ENCODE assay signal across 23 cellular contexts in genomic region chr16:3530371-3530914, GRCh38. TPM values are rescaled to one million over a fixed set of nuclear protein-coding genes. Genes with fewer than 3 reads are reported as not detected.
"Had no signal": no experiment of that assay in that cellular context is flagged by ENCODE, and none has a peak within 500 bp of the region (broad histone marks: within the 10 kb centered on the region; RNA-seq: fewer than 3 reads in every experiment).

No MANE protein-coding gene starts in this region.

- H3K4me3 Mint-ChIP-seq: activated CD4-positive, alpha-beta memory T cell treated with anti-CD3 and anti-CD28 coated beads for 36 hours; dendritic cell treated with granulocyte-macrophage colony-stimulating factor and Interleukin-4, amounts not matched to agents 40 ng/mL and 50 ng/mL, for 4 days; nephron; stimulated activated memory B cell treated with anti-CD40 and anti-IgM and Interleukin-4, amounts not matched to agents 10 μg/mL and 1 μg/mL and 100 μg/mL, for 72 hours; T-helper 1 cell treated with Interleukin-12 subunit alpha and Interleukin-12 subunit beta and Interleukin-4 antibody, amounts not matched to agents 30 μg/mL and 1 μg/mL, for 36 hours; type B pancreatic cell had no signal

- H3K27ac Mint-ChIP-seq: activated CD4-positive, alpha-beta memory T cell treated with anti-CD3 and anti-CD28 coated beads for 36 hours; activated T-helper 2 cell treated with anti-CD3 and anti-CD28 coated beads, Interferon-gamma antibody, Interleukin-2, Interleukin-4, amounts not matched to agents 10 μg/mL and 5 μg/mL and 100 μg/mL, durations not matched to agents 14 hours and 24 hours and 36 hours; dendritic cell treated with granulocyte-macrophage colony-stimulating factor and Interleukin-4, amounts not matched to agents 40 ng/mL and 50 ng/mL, for 4 days; nephron; stimulated activated memory B cell treated with anti-CD40 and anti-IgM and Interleukin-4, amounts not matched to agents 10 μg/mL and 1 μg/mL and 100 μg/mL, for 72 hours; T-helper 1 cell treated with Interleukin-12 subunit alpha and Interleukin-12 subunit beta and Interleukin-4 antibody, amounts not matched to agents 30 μg/mL and 1 μg/mL, for 36 hours; type B pancreatic cell had no signal

- H3K27ac ChIP-seq: sigmoid colon, spleen, testis had no signal

- H3K4me1 ChIP-seq: testis had no signal

- FAIRE-seq: endothelial cell of umbilical vein had no signal

- DNase-seq: activated CD4-positive, alpha-beta memory T cell treated with anti-CD3 and anti-CD28 coated beads for 36 hours; activated CD4-positive, CD25-positive, alpha-beta regulatory T cell treated with anti-CD3 and anti-CD28 coated beads, Interleukin-2, amount 50 U/mL, for 72 hours; activated naive CD4-positive, alpha-beta T cell treated with anti-CD3 and anti-CD28 coated beads, Interleukin-2, amount 50 U/mL, for 16 hours; activated T-cell treated with anti-CD3 and anti-CD28 coated beads, Interleukin-2, amount 50 U/mL, for 1 hour; effector memory CD4-positive, alpha-beta T cell; foreskin fibroblast; glutamatergic neuron; kidney; left ventricle myocardium superior; mesenchymal stem cell; nucleus accumbens; sigmoid colon; spleen; stimulated activated CD4-positive, alpha-beta T cell treated with anti-CD3 and anti-CD28 coated beads, Interleukin-4, amount 100 ng/mL, for 4 hours; testis had no signal

- H3K9me3 Mint-ChIP-seq: activated CD4-positive, alpha-beta memory T cell treated with anti-CD3 and anti-CD28 coated beads for 36 hours; activated T-helper 2 cell treated with anti-CD3 and anti-CD28 coated beads, Interferon-gamma antibody, Interleukin-2, Interleukin-4, amounts not matched to agents 10 μg/mL and 5 μg/mL and 100 μg/mL, durations not matched to agents 14 hours and 24 hours and 36 hours; dendritic cell treated with granulocyte-macrophage colony-stimulating factor and Interleukin-4, amounts not matched to agents 40 ng/mL and 50 ng/mL, for 4 days; nephron; stimulated activated memory B cell treated with anti-CD40 and anti-IgM and Interleukin-4, amounts not matched to agents 10 μg/mL and 1 μg/mL and 100 μg/mL, for 72 hours; T-helper 1 cell treated with Interleukin-12 subunit alpha and Interleukin-12 subunit beta and Interleukin-4 antibody, amounts not matched to agents 30 μg/mL and 1 μg/mL, for 36 hours; type B pancreatic cell had no signal

- H3K27me3 Mint-ChIP-seq: activated CD4-positive, alpha-beta memory T cell treated with anti-CD3 and anti-CD28 coated beads for 36 hours; dendritic cell treated with granulocyte-macrophage colony-stimulating factor and Interleukin-4, amounts not matched to agents 40 ng/mL and 50 ng/mL, for 4 days; stimulated activated memory B cell treated with anti-CD40 and anti-IgM and Interleukin-4, amounts not matched to agents 10 μg/mL and 1 μg/mL and 100 μg/mL, for 72 hours; type B pancreatic cell had no signal

- H3K27me3 ChIP-seq: sigmoid colon, spleen, testis had no signal

- H3K9me3 ChIP-seq: sigmoid colon, spleen, testis had no signal

- H3K4me3 ChIP-seq: sigmoid colon, spleen, testis had no signal

- ATAC-seq: left ventricle myocardium superior; stimulated activated memory B cell treated with anti-CD40 and anti-IgM and Interleukin-4, amounts not matched to agents 10 μg/mL and 1 μg/mL and 100 μg/mL, for 72 hours had no signal

RNA-seq across cellular contexts. Expression of gene C16orf90, which starts 35.2 kb away (rescaled TPM):
- total RNA-seq: activated CD4-positive, alpha-beta memory T cell treated with anti-CD3 and anti-CD28 coated beads for 36 hours; activated T-helper 2 cell treated with anti-CD3 and anti-CD28 coated beads, Interferon-gamma antibody, Interleukin-2, Interleukin-4, amounts not matched to agents 10 μg/mL and 5 μg/mL and 100 μg/mL, durations not matched to agents 14 hours and 24 hours and 36 hours; chondrocyte; endothelial cell of umbilical vein; kidney; left ventricle myocardium superior; sigmoid colon; spleen had no signal
- polyA plus RNA-seq: endothelial cell of umbilical vein, sigmoid colon, spleen had no signal
